In the genomic region with DNA sequence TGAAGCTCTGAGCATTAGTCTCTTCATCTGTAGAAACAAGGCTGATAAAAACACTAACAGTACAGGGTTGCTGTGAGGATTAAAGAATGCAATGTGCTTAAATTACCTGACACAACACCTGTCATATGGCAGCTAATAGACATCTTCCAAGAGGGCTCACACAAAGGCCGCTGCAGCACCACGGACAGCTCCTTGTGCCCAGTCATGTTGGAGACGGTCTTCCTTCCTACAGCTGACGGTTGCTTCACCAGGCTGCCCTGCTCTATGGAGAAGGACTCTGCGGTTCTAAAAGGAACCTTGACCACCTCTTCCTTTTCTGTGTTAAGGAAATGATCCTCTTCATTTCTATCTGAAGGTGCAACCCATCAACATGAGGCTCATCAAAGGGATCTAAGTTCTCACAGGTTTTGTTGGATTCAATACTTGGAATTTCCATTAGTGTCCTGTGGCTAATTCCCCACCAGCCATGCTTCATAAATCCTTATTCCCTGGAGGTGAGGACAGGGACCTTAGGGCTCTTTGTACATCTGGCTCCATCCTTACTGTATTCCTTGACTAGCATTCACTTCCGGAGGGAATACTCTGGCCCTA, we compare ENCODE assay signal across 7 cellular contexts.
DNase-seq lines count a peak whose midpoint lies in the region; ATAC-seq and TF ChIP-seq lines count a peak whose summit lies in the region.

No MANE protein-coding gene starts in this region.

- no peak for ATAC-seq in HG03432 (IDR thresholded peaks at IDR 0.05; ENCODE audit: unreplicated experiment)

- H3K4me3 ChIP-seq in epithelial cell of esophagus (ENCODE audit: low read length), result no peak overlapping the region

- no peak for TF ChIP-seq CTCF in epithelial cell of esophagus (IDR thresholded peaks at IDR 0.05; ENCODE audit: insufficient read depth, low read depth, low read length, missing control alignments)

- peak; percentile 6 for DNase-seq in HuH-7 (ENCODE audit: low spot score)
- DNase-seq in SW480 (ENCODE audit: low spot score), result peak; percentile 51
- DNase-seq in epithelial cell of esophagus (ENCODE audit: low read depth), result peak; percentile 68
- DNase-seq in renal cortical epithelial cell (ENCODE audit: low read depth), result peak; percentile 15
- DNase-seq in NCI-H1105 (lab: John Stamatoyannopoulos, UW), result no peak
- DNase-seq in NCI-H2227 treated with DMSO at 0.1 percent for 48 hours (lab: John Stamatoyannopoulos, UW), result no peak

Comparison
In these comparisons a context has a peak if more than half of its experiments do, and no peak if none do; other contexts are left out.
1. DNase-seq: peak in HuH-7 (single experiment), SW480 (single experiment), epithelial cell of esophagus (single experiment) and renal cortical epithelial cell (single experiment); none in NCI-H1105 (single experiment) and NCI-H2227 treated with DMSO at 0.1 percent for 48 hours (single experiment).